Comparison of ENCODE assay signal across 17 cellular contexts in genomic region chr11:43928721-43929120, GRCh38. TPM values are rescaled to one million over a fixed set of nuclear protein-coding genes. Genes with fewer than 3 reads are reported as not detected.
DNase-seq lines count a peak whose midpoint lies in the region; ATAC-seq, FAIRE-seq and TF ChIP-seq lines count a peak whose summit lies in the region.
"Had no signal": no experiment of that assay in that cellular context is flagged by ENCODE, and none has a peak within 500 bp of the region (broad histone marks: within the 10 kb centered on the region; RNA-seq: fewer than 3 reads in every experiment).

No MANE protein-coding gene starts in this region.

- WGBS in ovary, 3 donors = 55 to 71% (median 58%) methylated on average over 4 of the region's 4 CpGs

- H3K79me2 ChIP-seq in astrocyte (ENCODE audit: insufficient read depth, low read length) = no peaks in the 10 kb centered on the region

- H3K36me3 Mint-ChIP-seq in astrocyte (ENCODE audit: low read depth, unreplicated experiment) = peaks cover 4% of the 10 kb centered on the region
- H3K36me3 Mint-ChIP-seq in stimulated activated memory B cell treated with anti-CD40 and anti-IgM and Interleukin-4, amounts not matched to agents 10 μg/mL and 1 μg/mL and 100 μg/mL, for 72 hours = no peaks in the 10 kb centered on the region
- no peaks in the 10 kb centered on the region for H3K36me3 Mint-ChIP-seq in activated CD8-positive, alpha-beta T cell treated with anti-CD3 and anti-CD28 coated beads for 36 hours (ENCODE audit: low read depth)
- H3K36me3 Mint-ChIP-seq: CD14-positive monocyte had no signal

- no peak overlapping the region for H2AFZ ChIP-seq in astrocyte (ENCODE audit: low read depth, low read length)

- no peak overlapping the region for H3K27ac Mint-ChIP-seq in astrocyte (ENCODE audit: unreplicated experiment)
- no peak overlapping the region for H3K27ac Mint-ChIP-seq in stimulated activated memory B cell treated with anti-CD40 and anti-IgM and Interleukin-4, amounts not matched to agents 10 μg/mL and 1 μg/mL and 100 μg/mL, for 72 hours
- no peak overlapping the region for H3K27ac Mint-ChIP-seq in activated CD8-positive, alpha-beta T cell treated with anti-CD3 and anti-CD28 coated beads for 36 hours
- H3K27ac Mint-ChIP-seq: CD14-positive monocyte; CD8-positive, alpha-beta T cell had no signal

- TF ChIP-seq CTCF in astrocyte (IDR thresholded peaks at IDR 0.05; ENCODE audit: insufficient read depth, low read depth, low read length) (no peak), ovary (IDR thresholded peaks at IDR 0.05) (no peak)
- no peak for TF ChIP-seq CTCF in activated CD8-positive, alpha-beta T cell treated with anti-CD3 and anti-CD28 coated beads for 36 hours (IDR thresholded peaks at IDR 0.05)

- TF ChIP-seq POLR2A in ovary (IDR thresholded peaks at IDR 0.05) = no peak

- peak overlapping the region; percentile 40 for H3K4me3 Mint-ChIP-seq in astrocyte (ENCODE audit: unreplicated experiment)
- no peak overlapping the region for H3K4me3 Mint-ChIP-seq in stimulated activated memory B cell treated with anti-CD40 and anti-IgM and Interleukin-4, amounts not matched to agents 10 μg/mL and 1 μg/mL and 100 μg/mL, for 72 hours
- H3K4me3 Mint-ChIP-seq in activated CD8-positive, alpha-beta T cell treated with anti-CD3 and anti-CD28 coated beads for 36 hours = no peak overlapping the region
- H3K4me3 Mint-ChIP-seq: CD14-positive monocyte; CD8-positive, alpha-beta T cell had no signal

- no peaks in the 10 kb centered on the region for H3K9me3 Mint-ChIP-seq in astrocyte (ENCODE audit: unreplicated experiment)
- H3K9me3 Mint-ChIP-seq in stimulated activated memory B cell treated with anti-CD40 and anti-IgM and Interleukin-4, amounts not matched to agents 10 μg/mL and 1 μg/mL and 100 μg/mL, for 72 hours = no peaks in the 10 kb centered on the region
- H3K9me3 Mint-ChIP-seq in activated CD8-positive, alpha-beta T cell treated with anti-CD3 and anti-CD28 coated beads for 36 hours = no peaks in the 10 kb centered on the region
- H3K9me3 Mint-ChIP-seq: CD14-positive monocyte; CD8-positive, alpha-beta T cell had no signal

- no peak for FAIRE-seq in astrocyte (lab: Jason Lieb, UNC)
- FAIRE-seq: A549, D721Med had no signal

- H3K36me3 ChIP-seq in astrocyte (ENCODE audit: insufficient read depth, low read length) = no peaks in the 10 kb centered on the region
- no peaks in the 10 kb centered on the region for H3K36me3 ChIP-seq in ovary

- H3K4me3 ChIP-seq in astrocyte (ENCODE audit: insufficient read depth, low read depth, low read length) = no peak overlapping the region
- no peak overlapping the region for H3K4me3 ChIP-seq in ovary
- H3K4me3 ChIP-seq: A549 had no signal

- peaks cover 34% of the 10 kb centered on the region for H3K4me1 Mint-ChIP-seq in astrocyte (ENCODE audit: low read depth, unreplicated experiment)
- H3K4me1 Mint-ChIP-seq in stimulated activated memory B cell treated with anti-CD40 and anti-IgM and Interleukin-4, amounts not matched to agents 10 μg/mL and 1 μg/mL and 100 μg/mL, for 72 hours = no peaks in the 10 kb centered on the region
- peaks cover 7% of the 10 kb centered on the region for H3K4me1 Mint-ChIP-seq in activated CD8-positive, alpha-beta T cell treated with anti-CD3 and anti-CD28 coated beads for 36 hours (ENCODE audit: low read depth)
- H3K4me1 Mint-ChIP-seq: CD14-positive monocyte had no signal

- POLR2A ChIA-PET in activated CD8-positive, alpha-beta T cell treated with anti-CD3 and anti-CD28 coated beads for 36 hours (lab: Charles Lee) = no interaction called here

- peaks cover 22% of the 10 kb centered on the region for H3K4me1 ChIP-seq in astrocyte (ENCODE audit: insufficient read depth, low read length)
- peaks cover 46% of the 10 kb centered on the region for H3K4me1 ChIP-seq in ovary (ENCODE audit: insufficient read depth)

- H3K9me3 ChIP-seq in astrocyte (ENCODE audit: insufficient read depth, low read depth, low read length) = no peaks in the 10 kb centered on the region
- H3K9me3 ChIP-seq in ovary = no peaks in the 10 kb centered on the region
- H3K9me3 ChIP-seq: A549 had no signal

- CTCF ChIA-PET in activated CD8-positive, alpha-beta T cell treated with anti-CD3 and anti-CD28 coated beads for 36 hours (lab: Charles Lee) = interaction anchor here (0.9 to 1.0 kb wide), 2 partner anchors 16 to 39 kb away, joined by 3 read pairs; no protein-coding TSS in a partner anchor

- H3K4me2 ChIP-seq in astrocyte (ENCODE audit: low read length) = no peak overlapping the region
- H3K4me2 ChIP-seq: A549 had no signal

- H3K27ac ChIP-seq in astrocyte (ENCODE audit: low read depth, low read length) = no peak overlapping the region
- H3K27ac ChIP-seq in ovary = peak overlapping the region; percentile 65 to 70
- H3K27ac ChIP-seq: A549, HL-60 had no signal

- DNase-seq in astrocyte (ENCODE audit: low read depth) = no peak
- DNase-seq in islet precursor cell = peak; percentile 44
- peak in 1 of 5 donors; percentile 55 for DNase-seq in ovary
- DNase-seq in activated CD8-positive, alpha-beta T cell treated with anti-CD3 and anti-CD28 coated beads for 36 hours = no peak
- DNase-seq: CD8-positive, alpha-beta T cell; COR-L47; DMS153; DMS79 treated with DMSO at 0.1 percent for 48 hours; EL; GDM1 had no signal

- TF ChIP-seq EP300 in ovary (IDR thresholded peaks at IDR 0.05) = no peak

- H3K27me3 Mint-ChIP-seq in astrocyte (ENCODE audit: low read depth, unreplicated experiment) = peaks cover 12% of the 10 kb centered on the region
- H3K27me3 Mint-ChIP-seq in stimulated activated memory B cell treated with anti-CD40 and anti-IgM and Interleukin-4, amounts not matched to agents 10 μg/mL and 1 μg/mL and 100 μg/mL, for 72 hours = peaks cover 2% of the 10 kb centered on the region
- no peaks in the 10 kb centered on the region for H3K27me3 Mint-ChIP-seq in activated CD8-positive, alpha-beta T cell treated with anti-CD3 and anti-CD28 coated beads for 36 hours

- peaks cover 4% of the 10 kb centered on the region for H3K27me3 ChIP-seq in astrocyte (ENCODE audit: insufficient read depth, low read length)
- no peaks in the 10 kb centered on the region for H3K27me3 ChIP-seq in ovary

- no peaks in the 10 kb centered on the region for H4K20me1 ChIP-seq in astrocyte (ENCODE audit: insufficient read depth, low read length)

- no peak overlapping the region for H3K9ac ChIP-seq in astrocyte (ENCODE audit: low read length)

- intact Hi-C loops in ovary (cut with DNase I) = no loop called here
- intact Hi-C loops in activated CD8-positive, alpha-beta T cell treated with anti-CD3 and anti-CD28 coated beads for 36 hours (cut with micrococcal nuclease) = no loop called here

- ATAC-seq in stimulated activated memory B cell treated with anti-CD40 and anti-IgM and Interleukin-4, amounts not matched to agents 10 μg/mL and 1 μg/mL and 100 μg/mL, for 72 hours = no peak
- ATAC-seq in activated CD8-positive, alpha-beta T cell treated with anti-CD3 and anti-CD28 coated beads for 36 hours = no peak
- no peak for ATAC-seq in HG03442 (IDR thresholded peaks at IDR 0.05; ENCODE audit: unreplicated experiment)
- ATAC-seq: A549; CD8-positive, alpha-beta T cell; HCT116 had no signal

RNA-seq across cellular contexts. Expression of gene C11orf96, which starts 13.7 kb away (rescaled TPM):
- total RNA-seq in astrocyte (1.8 and 3.1 TPM in 2 replicates), ovary (1,000 to 10,000 TPM in 2 of 7 donors, 100 to 1,000 TPM in 5; 213 to 1,276 (median 506) TPM)
- 100 to 1,000 TPM in 1 of 2 donors, 10 to 100 TPM in 1; 35.9 to 218 TPM for polyA plus RNA-seq in ovary
- 1 to 10 TPM; 1.0 to 1.3 TPM for total RNA-seq in activated CD8-positive, alpha-beta T cell treated with anti-CD3 and anti-CD28 coated beads for 36 hours
- polyA plus RNA-seq: CD14-positive monocyte had no signal

RNA-seq across cellular contexts. Expression of gene ALKBH3, which starts 48.1 kb away (rescaled TPM):
- total RNA-seq in astrocyte (24.8 and 30.5 TPM in 2 replicates), ovary (10 to 100 TPM; 25.4 to 53.5 (median 32.2) TPM)
- 10 to 100 TPM; 30.4 to 36.6 TPM for polyA plus RNA-seq in ovary
- total RNA-seq in activated CD8-positive, alpha-beta T cell treated with anti-CD3 and anti-CD28 coated beads for 36 hours = 10 to 100 TPM; 40.1 to 48.4 TPM

Comparison
In these comparisons a context has a peak if more than half of its experiments do, and no peak if none do; other contexts are left out.
1. RNA of gene C11orf96, which starts 13.7 kb away (total RNA-seq): 213 to 1,276 TPM in ovary; 1.8 to 3.1 TPM in astrocyte and 1.0 to 1.3 TPM in activated CD8-positive, alpha-beta T cell treated with anti-CD3 and anti-CD28 coated beads for 36 hours; every median in the first group is over 10 times any median in the second.